Comparison of ENCODE assay signal across 8 cellular contexts in the genomic region with DNA sequence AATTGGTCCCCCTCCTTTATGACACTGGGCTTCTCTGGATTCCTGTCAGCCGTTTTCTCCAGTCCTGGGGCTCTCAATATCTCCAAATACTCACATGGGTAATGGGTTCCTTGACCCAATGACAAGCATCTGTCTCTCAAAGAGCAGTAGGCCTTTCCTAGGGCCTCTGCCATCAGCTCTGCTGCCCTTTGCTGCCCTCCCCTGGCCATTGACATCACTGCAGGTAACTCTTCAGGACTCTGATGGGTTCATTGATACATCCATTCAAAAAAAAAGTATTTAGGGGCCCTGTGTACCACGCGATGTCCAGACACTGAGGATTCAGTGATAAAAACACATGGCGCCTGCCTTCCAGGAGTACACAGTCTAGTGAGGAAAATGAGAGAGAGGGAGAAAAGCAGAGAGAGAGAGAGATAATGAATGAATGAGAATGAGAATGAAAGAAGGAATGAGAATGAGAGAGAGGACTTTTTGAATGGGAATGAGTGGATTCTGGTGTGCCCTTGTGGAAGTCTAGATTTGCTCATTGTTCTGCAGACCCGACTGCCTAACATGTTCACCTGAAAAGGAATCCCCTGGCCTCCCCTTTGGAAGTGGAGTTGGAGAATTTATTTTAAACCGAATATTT. TPM values are rescaled to one million over a fixed set of nuclear protein-coding genes. Genes with fewer than 3 reads are reported as not detected.
DNase-seq lines count a peak whose midpoint lies in the region; ATAC-seq, FAIRE-seq and TF ChIP-seq lines count a peak whose summit lies in the region.

No MANE protein-coding gene starts in this region.

- no peaks in the 10 kb centered on the region for H3K36me3 ChIP-seq in small intestine (ENCODE audit: control insufficient read depth in 2 of 2, insufficient read depth in 2 of 2, low read length in 2 of 2)

- in situ Hi-C loops in KBM-7 (cut with MboI; ENCODE audit: low pct_unique_long_range_greater_than_20kb, low sequenced_read_pairs): no loop called here

- WGBS in small intestine, 3 donors: 27 to 32% (median 27%) methylated on average over 6 of the region's 6 CpGs

- H3K27ac ChIP-seq in small intestine (ENCODE audit: low read depth in 1 of 2, low read length in 1 of 2): no peak overlapping the region

- FAIRE-seq in small intestine (lab: Jason Lieb, UNC): no peak

- no peaks in the 10 kb centered on the region for H3K9me3 ChIP-seq in small intestine (ENCODE audit: control insufficient read depth, low read depth)

- no peaks in the 10 kb centered on the region for H3K27me3 ChIP-seq in small intestine (ENCODE audit: control insufficient read depth in 2 of 2, insufficient read depth in 2 of 2, low read length in 2 of 2)

- H3K4me3 ChIP-seq in small intestine (ENCODE audit: low read depth in 1 of 2, low read length in 2 of 2): no peak overlapping the region

- peak; percentile 94 for TF ChIP-seq CTCF in GM10266 (IDR thresholded peaks at IDR 0.05; ENCODE audit: control insufficient read depth, insufficient read depth, low read depth, missing control alignments)

- DNase-seq in GM10266 (ENCODE audit: extremely low spot score): peak; percentile 71
- peak; percentile 64 for DNase-seq in KBM-7
- peak; percentile 15 to 62 (median 49) for DNase-seq in T-helper 2 cell
- DNase-seq in anterior cingulate cortex (lab: John Stamatoyannopoulos, UW): peak in 54 of 58 donors; percentile 6 to 85 (median 50)
- peak in 45 of 51 donors; percentile 11 to 88 (median 49) for DNase-seq in hypothalamus (lab: John Stamatoyannopoulos, UW)
- DNase-seq in small intestine: peak; percentile 63
- no peak for DNase-seq in NCI-H1048 (lab: John Stamatoyannopoulos, UW)

- H3K4me1 ChIP-seq in small intestine (ENCODE audit: control insufficient read depth in 2 of 2, insufficient read depth in 1 of 2, low read depth in 1 of 2, low read length in 1 of 2): no peaks in the 10 kb centered on the region

- peak; percentile 89 for ATAC-seq in GM21723 (IDR thresholded peaks at IDR 0.05; ENCODE audit: unreplicated experiment)

RNA-seq across cellular contexts. Expression of a gene that starts 42.6 kb away (rescaled TPM):
- 1 to 10 TPM in 1 of 3 donors, under 1 TPM in 1, not detected in 1; 0.81 to 2.5 TPM for polyA plus RNA-seq in small intestine
